ENCODE assay signal across 8 cellular contexts in genomic region chr14:58297762-58298476, GRCh38. TPM values are rescaled to one million over a fixed set of nuclear protein-coding genes. Genes with fewer than 3 reads are reported as not detected.
A peak's percentile ranks its signal among the peaks of the same experiment; 100 is the strongest.
DNase-seq lines count a peak whose midpoint lies in the region; FAIRE-seq and TF ChIP-seq lines count a peak whose summit lies in the region.

No MANE protein-coding gene starts in this region.

- H2AFZ ChIP-seq in MM.1S (ENCODE audit: low read length) (0 out of 2 replicates have a peak overlapping the region, but pooled peaks have one; percentile 58), neuronal stem cell (ENCODE audit: low read length) (peak overlapping the region; percentile 93)

- H4K20me1 ChIP-seq in MM.1S (ENCODE audit: insufficient read depth, low read length), result no peaks in the 10 kb centered on the region

- H3K79me2 ChIP-seq in MM.1S (ENCODE audit: low read length), result peaks cover 64% of the 10 kb centered on the region

- peak; percentile 100 for FAIRE-seq in G401.6 (lab: Jason Lieb, UNC)
- FAIRE-seq in frontal cortex (lab: Jason Lieb, UNC), result peak; percentile 99

- peaks cover 13% of the 10 kb centered on the region for H3K79me1 ChIP-seq in neuronal stem cell (ENCODE audit: low read depth, low read length)

- no peaks in the 10 kb centered on the region for H3K9me3 ChIP-seq in HAP-1
- H3K9me3 ChIP-seq in MM.1S (replicated peaks; ENCODE audit: insufficient read depth, low read length), result no peaks in the 10 kb centered on the region
- H3K9me3 ChIP-seq in neuronal stem cell (replicated peaks in 1 of 2; ENCODE audit: control insufficient read depth in 2 of 2, insufficient read depth in 1 of 2, low read depth in 1 of 2, low read length in 2 of 2), result no peaks in the 10 kb centered on the region

- H3K9ac ChIP-seq in MM.1S (ENCODE audit: low read length), result peak overlapping the region; percentile 82
- H3K9ac ChIP-seq in neuronal stem cell (ENCODE audit: low read depth, low read length, poor library complexity), result peak overlapping the region; percentile 91

- no peak overlapping the region for H2BK120ac ChIP-seq in neuronal stem cell (ENCODE audit: low read depth, low read length)

- peak; percentile 99 to 100 for DNase-seq in HAP-1 (ENCODE audit: low spot score in 2 of 2)
- peak; percentile 96 for DNase-seq in MM.1S
- peak; percentile 100 for DNase-seq in SHP77 treated with DMSO at 0.1 percent for 48 hours (lab: John Stamatoyannopoulos, UW)
- DNase-seq in activated gamma-delta T cell treated with anti-CD3 and anti-CD28 coated beads, Interleukin-2, amount 50 U/mL, for 16 hours (ENCODE audit: low read depth), result peak; percentile 98
- peak; percentile 92 to 93 for DNase-seq in frontal cortex (ENCODE audit: low spot score in 2 of 2)
- peak; percentile 100 for DNase-seq in neuronal stem cell (ENCODE audit: low spot score)
- peak; percentile 82 to 100 (median 98) for DNase-seq in substantia nigra (lab: John Stamatoyannopoulos, UW)

- no peak overlapping the region for H2BK5ac ChIP-seq in neuronal stem cell (ENCODE audit: low read length)

- H3K18ac ChIP-seq in neuronal stem cell (ENCODE audit: low read length), result peak overlapping the region; percentile 98

- peaks cover 24% of the 10 kb centered on the region for H3K36me3 ChIP-seq in HAP-1 (replicated peaks)
- no peaks in the 10 kb centered on the region; the same call in 1 of the 2 replicates for H3K36me3 ChIP-seq in MM.1S (replicated peaks; ENCODE audit: insufficient read depth, low read length)
- H3K36me3 ChIP-seq in neuronal stem cell (replicated peaks in 1 of 2; ENCODE audit: control insufficient read depth in 2 of 2, insufficient read depth in 2 of 2, low read length in 2 of 2), result peaks cover 9 to 55% of the 10 kb centered on the region in 2 donors

- no peak for TF ChIP-seq CTCF in MM.1S (IDR thresholded peaks at IDR 0.05; ENCODE audit: low read length)

- H2BK15ac ChIP-seq in neuronal stem cell (ENCODE audit: low read length), result no peak overlapping the region

- no peak overlapping the region for H4K8ac ChIP-seq in neuronal stem cell (ENCODE audit: low read depth, low read length)

- H3K4me3 ChIP-seq in HAP-1 (peak overlapping the region; percentile 85), MM.1S (ENCODE audit: low read length) (peak overlapping the region; percentile 88), neuronal stem cell (ENCODE audit: low read length in 2 of 2) (peak overlapping the region; percentile 66 to 97)

- H3K4me2 ChIP-seq in MM.1S (ENCODE audit: low read depth, low read length) (peak overlapping the region; percentile 79; the same call in 1 of the 2 replicates), neuronal stem cell (ENCODE audit: insufficient read depth, low read length, poor library complexity, severe bottlenecking) (no peak overlapping the region)

- no peak overlapping the region for H2BK12ac ChIP-seq in neuronal stem cell (ENCODE audit: low read length)

- H3K23ac ChIP-seq in neuronal stem cell (ENCODE audit: low read depth, low read length, poor library complexity), result no peak overlapping the region

- H3K4me1 ChIP-seq in HAP-1, result peaks cover 10% of the 10 kb centered on the region
- H3K4me1 ChIP-seq in MM.1S (ENCODE audit: low read length), result no peaks in the 10 kb centered on the region
- H3K4me1 ChIP-seq in neuronal stem cell (ENCODE audit: control insufficient read depth in 2 of 2, insufficient read depth in 1 of 2, low read depth in 1 of 2, low read length in 2 of 2), result peaks cover 0 to 4% of the 10 kb centered on the region in 2 donors

- no peaks in the 10 kb centered on the region for H3F3A ChIP-seq in MM.1S (ENCODE audit: insufficient read depth, low read length)

- peak overlapping the region; percentile 97 for H3K27ac ChIP-seq in MM.1S (ENCODE audit: low read length)
- H3K27ac ChIP-seq in neuronal stem cell (replicated peaks; ENCODE audit: low read length), result peak overlapping the region; percentile 95
- peak overlapping the region; percentile 99 for H3K27ac ChIP-seq in substantia nigra (ENCODE audit: low read depth, low read length, poor library complexity, severe bottlenecking)

- WGBS in neuronal stem cell (ENCODE audit: extremely low coverage in 2 of 2, insufficient read length in 2 of 2, insufficient replicate concordance in 1 of 2), 2 donors, result no CpG with 5 or more reads among the region's 40 CpGs

- peak overlapping the region; percentile 65 for H3K14ac ChIP-seq in neuronal stem cell (ENCODE audit: low read length)

- H3K9me2 ChIP-seq in MM.1S (replicated peaks; ENCODE audit: insufficient read depth, low read length), result no peaks in the 10 kb centered on the region

- H3K27me3 ChIP-seq in HAP-1 (ENCODE audit: low read depth), result no peaks in the 10 kb centered on the region
- H3K27me3 ChIP-seq in MM.1S (replicated peaks; ENCODE audit: insufficient read depth, low read length), result no peaks in the 10 kb centered on the region
- H3K27me3 ChIP-seq in neuronal stem cell (ENCODE audit: control insufficient read depth in 3 of 3, insufficient read depth in 3 of 3, low read depth in 1 of 3, low read length in 3 of 3), result no peaks in the 10 kb centered on the region

- no peak overlapping the region for H3K4ac ChIP-seq in neuronal stem cell (ENCODE audit: low read length)

- in situ Hi-C loops in HAP-1 (cut with MboI; ENCODE audit: low sequenced_read_pairs), result no loop called here

- no peak overlapping the region for H4K91ac ChIP-seq in neuronal stem cell (ENCODE audit: low read depth, low read length, poor library complexity)

- no peak overlapping the region for H2AK5ac ChIP-seq in neuronal stem cell (ENCODE audit: low read depth, low read length)

RNA-seq across cellular contexts. Expression of gene ARID4A, which starts 0.4 kb away (rescaled TPM):
- 59.1 TPM for total RNA-seq in frontal cortex
- 24.6 TPM for polyA plus RNA-seq in neuronal stem cell (2013, experiment 1 of 2)
- 24.5 TPM for polyA plus RNA-seq in neuronal stem cell (2013, experiment 2 of 2)

RNA-seq across cellular contexts. Expression of gene PSMA3, which starts 53.3 kb away (rescaled TPM):
- total RNA-seq in frontal cortex, result 33.8 TPM
- 395 TPM for polyA plus RNA-seq in neuronal stem cell (2013, experiment 1 of 2)
- polyA plus RNA-seq in neuronal stem cell (2013, experiment 2 of 2), result 386 TPM

Comparison
In these comparisons a context has a peak if more than half of its experiments do, and no peak if none do; other contexts are left out.
1. Peak in every context shown above with its lines: DNase-seq, H3K4me3 ChIP-seq and H3K27ac ChIP-seq.